In the genomic region with DNA sequence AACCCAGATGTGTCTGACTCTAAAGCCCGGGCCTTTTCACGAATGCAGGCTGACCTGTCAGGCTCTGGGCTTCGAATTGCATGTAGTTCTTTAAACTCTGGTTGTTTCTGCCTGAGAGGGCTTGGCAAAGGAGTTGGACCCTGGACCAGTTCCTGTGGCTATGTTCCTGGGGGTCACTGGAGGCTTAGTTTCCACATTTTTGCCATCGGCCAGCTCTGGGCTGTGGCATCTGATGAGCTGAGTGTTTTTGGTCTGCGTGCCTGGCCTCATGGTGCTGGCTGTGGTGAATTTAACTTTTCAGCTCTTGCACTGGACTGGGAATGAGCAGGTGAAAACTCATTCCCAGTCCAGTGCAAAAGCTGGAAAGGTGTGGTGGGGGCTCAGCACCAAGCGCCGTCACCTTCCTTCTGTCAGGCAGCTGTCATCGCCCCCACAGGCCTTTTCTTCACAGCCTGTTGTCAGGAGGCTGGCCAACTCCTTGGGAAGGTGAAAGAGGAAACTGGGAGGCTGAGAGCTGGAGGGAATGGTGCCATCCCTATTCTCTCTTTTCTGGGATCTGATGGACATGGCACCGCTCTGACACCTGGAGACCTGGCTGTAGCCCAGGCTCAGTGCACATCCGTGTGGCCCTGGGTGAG, we compare ENCODE assay signal across 26 cellular contexts.
"Had no signal": no experiment of that assay in that cellular context is flagged by ENCODE, and none has a peak within 500 bp of the region (broad histone marks: within the 10 kb centered on the region; RNA-seq: fewer than 3 reads in every experiment).

No MANE protein-coding gene starts in this region.

- H3K27me3 Mint-ChIP-seq: dendritic cell treated with granulocyte-macrophage colony-stimulating factor and Interleukin-4, amounts not matched to agents 40 ng/mL and 50 ng/mL, for 4 days had no signal

- H3K36me3 Mint-ChIP-seq: memory B cell; natural killer cell; stimulated activated effector memory CD8-positive, alpha-beta T cell treated with anti-CD3 and anti-CD28 coated beads, Interleukin-12 subunit alpha, Interleukin-12 subunit beta, amount 100 ng/mL, for 72 hours had no signal

- H3K27me3 ChIP-seq: colonic mucosa, gastroesophageal sphincter, heart left ventricle, hepatocyte, neutrophil, pancreas, sigmoid colon, tibial nerve, upper lobe of left lung, uterus had no signal

- H3K4me3 ChIP-seq: colonic mucosa, gastroesophageal sphincter, heart left ventricle, hepatocyte, lung, pancreas, sigmoid colon, thoracic aorta, tibial nerve, upper lobe of left lung, uterus had no signal

- H3K9me3 ChIP-seq: colonic mucosa, gastroesophageal sphincter, heart left ventricle, neutrophil, pancreas, sigmoid colon, thoracic aorta, tibial nerve, upper lobe of left lung, uterus had no signal

- H3K9me3 Mint-ChIP-seq: dendritic cell treated with granulocyte-macrophage colony-stimulating factor and Interleukin-4, amounts not matched to agents 40 ng/mL and 50 ng/mL, for 4 days; memory B cell; natural killer cell; stimulated activated effector memory CD8-positive, alpha-beta T cell treated with anti-CD3 and anti-CD28 coated beads, Interleukin-12 subunit alpha, Interleukin-12 subunit beta, amount 100 ng/mL, for 72 hours had no signal

- DNase-seq: colonic mucosa; effector CD8-positive, alpha-beta T cell; endodermal cell; foreskin fibroblast; heart left ventricle; left colon; natural killer cell; pancreas; retina; sigmoid colon; stimulated activated CD4-positive, alpha-beta T cell treated with anti-CD3 and anti-CD28 coated beads, Interleukin-2, amount 100 ng/mL, for 24 hours; stimulated activated CD4-positive, alpha-beta T cell treated with anti-CD3 and anti-CD28 coated beads, Interleukin-4, amount 100 ng/mL, for 24 hours; stimulated activated naive CD8-positive, alpha-beta T cell treated with anti-CD3 and anti-CD28 coated beads, Interleukin-15, Interleukin-2, amounts not matched to agents 100 U/mL and 50 U/mL, for 24 hours; upper lobe of left lung; uterus had no signal

- H3K4me1 Mint-ChIP-seq: memory B cell; natural killer cell; stimulated activated effector memory CD8-positive, alpha-beta T cell treated with anti-CD3 and anti-CD28 coated beads, Interleukin-12 subunit alpha, Interleukin-12 subunit beta, amount 100 ng/mL, for 72 hours had no signal

- H3K36me3 ChIP-seq: colonic mucosa, gastroesophageal sphincter, heart left ventricle, neutrophil, pancreas, sigmoid colon, thoracic aorta, tibial nerve, upper lobe of left lung, uterus had no signal

- H3K4me1 ChIP-seq: colonic mucosa, gastroesophageal sphincter, pancreas, sigmoid colon, tibial nerve, upper lobe of left lung, uterus had no signal

- FAIRE-seq: pancreas had no signal

- H3K4me3 Mint-ChIP-seq: dendritic cell treated with granulocyte-macrophage colony-stimulating factor and Interleukin-4, amounts not matched to agents 40 ng/mL and 50 ng/mL, for 4 days; endodermal cell; memory B cell; natural killer cell; stimulated activated effector memory CD8-positive, alpha-beta T cell treated with anti-CD3 and anti-CD28 coated beads, Interleukin-12 subunit alpha, Interleukin-12 subunit beta, amount 100 ng/mL, for 72 hours had no signal

- H3K27ac Mint-ChIP-seq: dendritic cell treated with granulocyte-macrophage colony-stimulating factor and Interleukin-4, amounts not matched to agents 40 ng/mL and 50 ng/mL, for 4 days; endodermal cell; memory B cell; natural killer cell; stimulated activated effector memory CD8-positive, alpha-beta T cell treated with anti-CD3 and anti-CD28 coated beads, Interleukin-12 subunit alpha, Interleukin-12 subunit beta, amount 100 ng/mL, for 72 hours had no signal

- H3K27ac ChIP-seq: colonic mucosa, epithelial cell of prostate, gastroesophageal sphincter, heart left ventricle, hepatocyte, neutrophil, pancreas, sigmoid colon, thoracic aorta, tibial nerve, upper lobe of left lung, uterus had no signal

- ATAC-seq: esophagus mucosa; gastroesophageal sphincter; left colon; natural killer cell; pancreas; stimulated activated effector memory CD8-positive, alpha-beta T cell treated with anti-CD3 and anti-CD28 coated beads, Interleukin-12 subunit alpha, Interleukin-12 subunit beta, amount 100 ng/mL, for 72 hours; stimulated activated naive CD8-positive, alpha-beta T cell treated with anti-CD3 and anti-CD28 coated beads, Interleukin-15, Interleukin-2, amounts not matched to agents 100 U/mL and 50 U/mL, for 24 hours had no signal
